1 cellular context compared by ENCODE assay signal in the genomic region with DNA sequence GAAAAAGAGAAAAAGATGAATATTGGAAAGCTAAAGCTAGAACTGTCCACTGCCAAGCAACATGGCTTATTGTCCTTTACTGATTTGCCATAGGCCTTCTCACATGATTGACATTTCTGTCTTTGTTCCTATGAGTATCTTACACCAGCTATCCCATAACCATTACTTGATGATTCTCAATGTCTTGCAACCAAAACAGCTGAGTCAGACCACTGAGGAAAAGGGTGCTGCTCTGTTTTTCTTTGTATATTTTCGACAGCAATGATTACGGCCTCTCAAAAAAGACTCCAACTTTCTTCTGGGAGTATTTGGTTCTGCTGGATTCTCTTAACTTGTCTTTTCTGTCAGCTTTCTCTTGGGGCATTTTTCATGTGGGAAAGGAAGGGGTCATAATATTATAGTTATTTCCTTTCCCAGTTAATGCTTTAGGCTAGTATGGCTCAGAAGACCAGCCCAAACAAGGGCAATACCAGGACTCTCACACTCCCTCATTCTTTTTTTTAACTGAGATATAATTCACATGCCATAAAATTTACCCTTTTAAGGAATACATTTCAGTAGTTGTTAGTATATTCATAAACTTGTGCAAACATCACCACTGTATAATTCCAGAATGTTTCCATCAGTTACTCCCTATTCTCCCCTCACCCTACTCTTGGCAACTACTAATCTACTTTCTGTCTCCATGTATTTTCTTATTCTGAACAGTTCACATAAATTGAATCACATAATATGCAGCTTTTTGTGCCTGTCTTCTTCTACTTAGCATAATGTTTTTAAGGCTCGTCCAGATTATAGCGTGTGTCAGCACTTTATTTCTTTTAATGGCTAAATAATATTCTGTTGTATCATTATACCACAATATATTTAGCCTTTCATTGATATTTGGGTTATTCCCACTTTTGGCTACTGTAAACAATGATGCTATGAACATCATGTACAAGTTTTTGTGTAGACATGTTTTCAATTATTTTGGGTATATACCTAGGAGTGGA.
TF ChIP-seq lines count a peak whose summit lies in the region.

No MANE protein-coding gene starts in this region.

TF ChIP-seq in K562, 482 proteins besides CTCF, POLR2A, EP300 and RAD21:
- TF ChIP-seq ZNF316 (IDR thresholded peaks at IDR 0.05) (peak; percentile 84), C11orf30 (IDR thresholded peaks at IDR 0.05; ENCODE audit: low read depth) (peak; percentile 72), TCF7 (IDR thresholded peaks at IDR 0.05; ENCODE audit: borderline replicate concordance) (no peak), MAFF (IDR thresholded peaks at IDR 0.05; ENCODE audit: low read length) (peak; percentile 31; the same call in 1 of the 2 replicates), NELFE (IDR thresholded peaks at IDR 0.05; ENCODE audit: insufficient read depth, insufficient read length) (no peak), ZBTB5 (IDR thresholded peaks at IDR 0.05) (no peak), ZNF124 (CRISPR knock-in tag; IDR thresholded peaks at IDR 0.05) (no peak), MAFK (IDR thresholded peaks at IDR 0.05; ENCODE audit: low read length) (peak; percentile 27; the same call in 1 of the 2 replicates), MAFG (tag; conservative IDR thresholded peaks at IDR 0.05) (peak; percentile 33; the same call in 1 of the 2 replicates), E2F5 (CRISPR knock-in tag; IDR thresholded peaks at IDR 0.05) (no peak)
- TF ChIP-seq, protein P1, sequence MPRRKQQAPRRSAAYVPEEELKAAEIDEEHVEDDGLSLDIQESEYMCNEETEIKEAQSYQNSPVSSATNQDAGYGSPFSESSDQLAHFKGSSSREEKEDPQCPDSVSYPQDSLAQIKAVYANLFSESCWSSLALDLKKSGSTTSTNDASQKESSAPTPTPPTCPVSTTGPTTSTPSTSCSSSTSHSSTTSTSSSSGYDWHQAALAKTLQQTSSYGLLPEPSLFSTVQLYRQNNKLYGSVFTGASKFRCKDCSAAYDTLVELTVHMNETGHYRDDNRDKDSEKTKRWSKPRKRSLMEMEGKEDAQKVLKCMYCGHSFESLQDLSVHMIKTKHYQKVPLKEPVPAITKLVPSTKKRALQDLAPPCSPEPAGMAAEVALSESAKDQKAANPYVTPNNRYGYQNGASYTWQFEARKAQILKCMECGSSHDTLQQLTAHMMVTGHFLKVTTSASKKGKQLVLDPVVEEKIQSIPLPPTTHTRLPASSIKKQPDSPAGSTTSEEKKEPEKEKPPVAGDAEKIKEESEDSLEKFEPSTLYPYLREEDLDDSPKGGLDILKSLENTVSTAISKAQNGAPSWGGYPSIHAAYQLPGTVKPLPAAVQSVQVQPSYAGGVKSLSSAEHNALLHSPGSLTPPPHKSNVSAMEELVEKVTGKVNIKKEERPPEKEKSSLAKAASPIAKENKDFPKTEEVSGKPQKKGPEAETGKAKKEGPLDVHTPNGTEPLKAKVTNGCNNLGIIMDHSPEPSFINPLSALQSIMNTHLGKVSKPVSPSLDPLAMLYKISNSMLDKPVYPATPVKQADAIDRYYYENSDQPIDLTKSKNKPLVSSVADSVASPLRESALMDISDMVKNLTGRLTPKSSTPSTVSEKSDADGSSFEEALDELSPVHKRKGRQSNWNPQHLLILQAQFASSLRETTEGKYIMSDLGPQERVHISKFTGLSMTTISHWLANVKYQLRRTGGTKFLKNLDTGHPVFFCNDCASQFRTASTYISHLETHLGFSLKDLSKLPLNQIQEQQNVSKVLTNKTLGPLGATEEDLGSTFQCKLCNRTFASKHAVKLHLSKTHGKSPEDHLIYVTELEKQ (CRISPR knock-in tag; IDR thresholded peaks at IDR 0.05): no peak
- TF ChIP-seq, protein P2, sequence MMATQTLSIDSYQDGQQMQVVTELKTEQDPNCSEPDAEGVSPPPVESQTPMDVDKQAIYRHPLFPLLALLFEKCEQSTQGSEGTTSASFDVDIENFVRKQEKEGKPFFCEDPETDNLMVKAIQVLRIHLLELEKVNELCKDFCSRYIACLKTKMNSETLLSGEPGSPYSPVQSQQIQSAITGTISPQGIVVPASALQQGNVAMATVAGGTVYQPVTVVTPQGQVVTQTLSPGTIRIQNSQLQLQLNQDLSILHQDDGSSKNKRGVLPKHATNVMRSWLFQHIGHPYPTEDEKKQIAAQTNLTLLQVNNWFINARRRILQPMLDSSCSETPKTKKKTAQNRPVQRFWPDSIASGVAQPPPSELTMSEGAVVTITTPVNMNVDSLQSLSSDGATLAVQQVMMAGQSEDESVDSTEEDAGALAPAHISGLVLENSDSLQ (IDR thresholded peaks at IDR 0.05): peak; percentile 39
